28 cellular contexts compared by ENCODE assay signal in the genomic region with DNA sequence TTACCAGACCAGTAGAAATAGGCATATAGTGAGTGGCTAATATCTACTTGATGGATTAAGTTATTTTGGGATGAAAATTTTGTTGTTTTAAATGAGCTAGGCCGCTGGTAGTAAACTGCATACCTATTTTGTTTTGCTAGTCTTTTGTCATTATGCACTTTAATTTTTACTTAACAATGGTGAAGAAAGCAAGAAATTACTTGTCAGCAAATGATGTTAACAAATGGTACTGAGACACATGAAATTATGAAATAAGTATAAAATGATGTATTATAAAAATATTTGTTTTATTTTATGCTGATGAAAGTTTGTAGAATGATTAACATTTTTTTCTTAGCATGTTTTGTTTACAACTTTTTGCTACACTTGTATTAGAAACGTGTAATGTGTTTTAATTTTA.
"Had no signal": no experiment of that assay in that cellular context is flagged by ENCODE, and none has a peak within 500 bp of the region (broad histone marks: within the 10 kb centered on the region; RNA-seq: fewer than 3 reads in every experiment).

No MANE protein-coding gene starts in this region.

- H3K27me3 ChIP-seq: colonic mucosa, dorsolateral prefrontal cortex, esophagus muscularis mucosa, esophagus squamous epithelium, foreskin keratinocyte, gastrocnemius medialis, gastroesophageal sphincter, heart left ventricle, heart right ventricle had no signal

- H3K36me3 ChIP-seq: colonic mucosa, esophagus muscularis mucosa, esophagus squamous epithelium, gastrocnemius medialis, gastroesophageal sphincter, heart left ventricle, heart right ventricle had no signal

- ATAC-seq: effector memory CD8-positive, alpha-beta T cell; esophagus mucosa; foreskin keratinocyte; gastrocnemius medialis; gastroesophageal sphincter; heart left ventricle; heart right ventricle had no signal

- H3K27ac ChIP-seq: colonic mucosa, coronary artery, dorsolateral prefrontal cortex, epithelial cell of prostate, esophagus muscularis mucosa, esophagus squamous epithelium, foreskin keratinocyte, gastrocnemius medialis, gastroesophageal sphincter, heart left ventricle, heart right ventricle had no signal

- H3K4me1 ChIP-seq: colonic mucosa, esophagus muscularis mucosa, esophagus squamous epithelium, foreskin keratinocyte, gastrocnemius medialis, gastroesophageal sphincter, heart left ventricle, heart right ventricle had no signal

- H3K9me3 ChIP-seq: colonic mucosa, esophagus muscularis mucosa, esophagus squamous epithelium, gastrocnemius medialis, gastroesophageal sphincter, heart left ventricle had no signal

- DNase-seq: colonic mucosa; cortex of kidney; dermis blood vessel endothelial cell; dorsolateral prefrontal cortex; effector CD4-positive, alpha-beta T cell; effector CD8-positive, alpha-beta T cell; effector memory CD4-positive, alpha-beta T cell; effector memory CD8-positive, alpha-beta T cell; endodermal cell; erythroblast; esophagus squamous epithelium; foreskin fibroblast; foreskin keratinocyte; foreskin melanocyte; gastrocnemius medialis; glutamatergic neuron; head of caudate nucleus; heart left ventricle; heart right ventricle had no signal

- H3K4me3 ChIP-seq: colonic mucosa, coronary artery, dorsolateral prefrontal cortex, esophagus muscularis mucosa, esophagus squamous epithelium, gastrocnemius medialis, gastroesophageal sphincter, heart left ventricle, heart right ventricle had no signal

- FAIRE-seq: colon, endometrium, endothelial cell of umbilical vein, frontal cortex had no signal
